In genomic region chr6:6525948-6526347, GRCh38 we compare ENCODE assay signal across 23 cellular contexts.
"Had no signal": no experiment of that assay in that cellular context is flagged by ENCODE, and none has a peak within 500 bp of the region (broad histone marks: within the 10 kb centered on the region; RNA-seq: fewer than 3 reads in every experiment).

No MANE protein-coding gene starts in this region.

- H3K36me3 ChIP-seq: colonic mucosa, esophagus muscularis mucosa, gastroesophageal sphincter, heart left ventricle, left lung, lower lobe of right lung had no signal

- H3K27ac Mint-ChIP-seq: dendritic cell treated with granulocyte-macrophage colony-stimulating factor and Interleukin-4, amounts not matched to agents 40 ng/mL and 50 ng/mL, for 4 days; effector memory CD8-positive, alpha-beta T cell; immature natural killer cell; mesothelial cell of epicardium had no signal

- H3K4me1 ChIP-seq: colonic mucosa, esophagus muscularis mucosa, foreskin keratinocyte, gastroesophageal sphincter, heart left ventricle, left lung, lower lobe of right lung had no signal

- H3K79me2 ChIP-seq: hepatocyte had no signal

- H3K27me3 ChIP-seq: colonic mucosa, foreskin keratinocyte had no signal

- H3K4me3 Mint-ChIP-seq: dendritic cell treated with granulocyte-macrophage colony-stimulating factor and Interleukin-4, amounts not matched to agents 40 ng/mL and 50 ng/mL, for 4 days; effector memory CD8-positive, alpha-beta T cell; immature natural killer cell; mesothelial cell of epicardium had no signal

- FAIRE-seq: endothelial cell of umbilical vein, frontal cortex, islet of Langerhans, keratinocyte had no signal

- H3K36me3 Mint-ChIP-seq: mesothelial cell of epicardium had no signal

- H3K4me1 Mint-ChIP-seq: immature natural killer cell, mesothelial cell of epicardium had no signal

- H3K4me3 ChIP-seq: colonic mucosa, esophagus muscularis mucosa, gastroesophageal sphincter, heart left ventricle, hepatocyte, left lung, lower lobe of right lung, mucosa of descending colon had no signal

- H3K9me3 ChIP-seq: colonic mucosa, lower lobe of right lung, mucosa of descending colon had no signal

- H3K4me2 ChIP-seq: hepatocyte had no signal

- H2AFZ ChIP-seq: hepatocyte had no signal

- H3K9me3 Mint-ChIP-seq: dendritic cell treated with granulocyte-macrophage colony-stimulating factor and Interleukin-4, amounts not matched to agents 40 ng/mL and 50 ng/mL, for 4 days; effector memory CD8-positive, alpha-beta T cell had no signal

- H3K27ac ChIP-seq: colonic mucosa, esophagus muscularis mucosa, foreskin keratinocyte, gastroesophageal sphincter, heart left ventricle, hepatocyte, left lung, lower lobe of right lung had no signal

- ATAC-seq: effector memory CD8-positive, alpha-beta T cell; foreskin keratinocyte; gastroesophageal sphincter; heart left ventricle; left cardiac atrium; left lung; left ventricle myocardium superior; lower lobe of right lung; mucosa of descending colon had no signal

- DNase-seq: colonic mucosa; cortex of kidney; effector CD8-positive, alpha-beta T cell; effector memory CD8-positive, alpha-beta T cell; foreskin keratinocyte; heart left ventricle; hypothalamus; immature natural killer cell; left cardiac atrium; left lung; left ventricle myocardium superior; lower lobe of right lung; mesenchymal stem cell; mucosa of descending colon had no signal
